ENCODE assay signal across 11 cellular contexts in the genomic region with DNA sequence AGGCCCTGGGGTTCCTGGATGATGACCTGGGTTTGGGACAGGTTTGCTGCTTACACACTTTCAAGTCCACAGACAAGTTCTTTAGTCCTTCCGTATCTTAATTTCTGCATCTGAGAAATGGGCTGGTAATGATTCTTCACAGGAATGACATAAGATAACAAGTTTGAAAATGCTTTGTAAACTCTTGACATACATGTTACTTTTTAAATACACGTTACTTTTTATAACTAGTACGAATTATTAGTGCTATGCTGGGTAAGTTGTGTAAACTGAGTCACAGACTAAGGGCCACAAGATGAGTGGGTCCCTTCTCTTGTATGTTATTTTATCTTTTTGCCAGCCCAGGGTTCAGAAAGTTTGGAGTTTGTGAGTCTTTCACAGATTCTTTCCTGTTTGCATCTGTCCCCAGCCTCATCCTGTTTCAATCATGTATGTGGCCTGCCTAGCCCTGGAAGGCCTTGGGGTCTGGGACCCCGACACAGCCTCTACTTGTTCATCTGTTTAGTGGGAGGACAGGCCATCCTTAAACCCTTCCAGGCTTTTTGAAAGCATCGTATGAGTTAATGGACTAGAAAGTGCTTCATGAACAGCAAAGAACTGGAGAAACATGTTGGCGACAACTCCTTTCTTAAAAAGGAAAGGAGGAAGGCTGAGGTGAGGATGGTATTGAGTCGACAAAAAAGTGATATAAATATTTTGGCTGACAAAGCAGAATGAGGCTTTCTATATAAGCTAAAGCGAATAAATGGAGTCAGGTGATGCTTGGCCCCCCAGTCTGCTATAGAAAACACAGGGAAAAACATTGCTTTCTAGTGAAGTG. TPM values are rescaled to one million over a fixed set of nuclear protein-coding genes. Genes with fewer than 3 reads are reported as not detected.
DNase-seq lines count a peak whose midpoint lies in the region; ATAC-seq, FAIRE-seq and TF ChIP-seq lines count a peak whose summit lies in the region.
"Had no signal": no experiment of that assay in that cellular context is flagged by ENCODE, and none has a peak within 500 bp of the region (broad histone marks: within the 10 kb centered on the region; RNA-seq: fewer than 3 reads in every experiment).

No MANE protein-coding gene starts in this region.

- peak overlapping the region; percentile 49; the same call in 1 of the 2 replicates for H3K9ac ChIP-seq in GM23248
- peak overlapping the region; percentile 8 for H3K9ac ChIP-seq in keratinocyte (ENCODE audit: control insufficient read depth, extremely low read depth, insufficient read depth, low read length)
- no peak overlapping the region for H3K9ac ChIP-seq in skeletal muscle satellite cell (ENCODE audit: low read depth, low read length)

- CTCF ChIA-PET in WTC11 (lab: Charles Lee): no interaction called here

- H3K27ac ChIP-seq in GM23248 (no peak overlapping the region), keratinocyte (ENCODE audit: control insufficient read depth, insufficient read depth, low read length) (peak overlapping the region; percentile 13)

- H3K4me3 Mint-ChIP-seq in WTC11 (no peak overlapping the region), endothelial cell (ENCODE audit: unreplicated experiment) (no peak overlapping the region)

- H3K9me1 ChIP-seq in keratinocyte (ENCODE audit: control insufficient read depth, extremely low read depth, insufficient read depth, low read length): no peaks in the 10 kb centered on the region

- dilution Hi-C loops in keratinocyte (cut with MboI; ENCODE audit: extremely low pct_ligation_motif_present, low sequenced_read_pairs): no loop called here

- H3K27me3 Mint-ChIP-seq in WTC11 (ENCODE audit: low read depth): no peaks in the 10 kb centered on the region
- H3K27me3 Mint-ChIP-seq in endothelial cell (ENCODE audit: unreplicated experiment): no peaks in the 10 kb centered on the region

- H4K20me1 ChIP-seq in GM23248 (ENCODE audit: insufficient read depth) (no peaks in the 10 kb centered on the region), keratinocyte (ENCODE audit: control insufficient read depth, extremely low read depth, insufficient read depth, low read length) (no peaks in the 10 kb centered on the region)

- TF ChIP-seq CTCF in WTC11 (IDR thresholded peaks at IDR 0.05) (no peak), keratinocyte (optimal IDR thresholded peaks at IDR 0.05 in 1 of 3, IDR thresholded peaks at IDR 0.05 in 1 of 3, conservative IDR thresholded peaks at IDR 0.05 in 1 of 3; ENCODE audit: extremely low read depth in 1 of 3, insufficient read depth in 2 of 3, low read length in 3 of 3) (no peak), endothelial cell (IDR thresholded peaks at IDR 0.05; ENCODE audit: unreplicated experiment) (no peak)

- H3K27ac Mint-ChIP-seq in WTC11: peak overlapping the region; percentile 73
- H3K27ac Mint-ChIP-seq in endothelial cell (ENCODE audit: unreplicated experiment): no peak overlapping the region

- no peaks in the 10 kb centered on the region for H3F3A ChIP-seq in GM23248 (ENCODE audit: insufficient read depth)

- H3K4me1 ChIP-seq in GM23248 (ENCODE audit: insufficient read depth) (peaks cover 13% of the 10 kb centered on the region), keratinocyte (ENCODE audit: control insufficient read depth, extremely low read depth, insufficient read depth, low read length) (peaks cover 12% of the 10 kb centered on the region), skeletal muscle satellite cell (ENCODE audit: control insufficient read depth, insufficient read depth, low read length) (peaks cover 6% of the 10 kb centered on the region)

- H3K4me1 Mint-ChIP-seq in WTC11 (peaks cover 61% of the 10 kb centered on the region), endothelial cell (ENCODE audit: unreplicated experiment) (peaks cover 9% of the 10 kb centered on the region)

- H3K36me3 Mint-ChIP-seq in WTC11 (peaks cover 12% of the 10 kb centered on the region), endothelial cell (ENCODE audit: low read depth, unreplicated experiment) (peaks cover 17% of the 10 kb centered on the region)

- H3K79me2 ChIP-seq in GM23248 (ENCODE audit: insufficient read depth) (peaks cover 96% of the 10 kb centered on the region), keratinocyte (ENCODE audit: control insufficient read depth, insufficient read depth, low read length) (peaks cover 21% of the 10 kb centered on the region)

- H3K36me3 ChIP-seq in GM23248 (ENCODE audit: low read depth) (0 out of 2 replicates have a peak, but pooled peaks cover 1% of the 10 kb centered on the region), keratinocyte (ENCODE audit: control insufficient read depth in 2 of 2, extremely low read depth in 1 of 2, insufficient read depth in 2 of 2, low read length in 2 of 2) (peaks cover 0 to 1% of the 10 kb centered on the region in 2 experiments), skeletal muscle satellite cell (ENCODE audit: insufficient read depth, low read length) (peaks cover under 1% of the 10 kb centered on the region)
- H3K36me3 ChIP-seq: MG63 had no signal

- WGBS in GM23248 (ENCODE audit: low coverage in 1 of 2, low lambda C conversion rate in 2 of 2, missing lambda C conversion rate in 2 of 2), 2 experiments: 87 to 91% methylated on average over 8 of the region's 8 CpGs

- H3K27me3 ChIP-seq in GM23248 (replicated peaks; ENCODE audit: insufficient read depth) (no peaks in the 10 kb centered on the region), keratinocyte (ENCODE audit: control insufficient read depth, extremely low read depth, insufficient read depth, low read length) (no peaks in the 10 kb centered on the region), skeletal muscle satellite cell (ENCODE audit: control insufficient read depth, insufficient read depth, low read length) (no peaks in the 10 kb centered on the region)
- H3K27me3 ChIP-seq: MG63 had no signal

- H3K9me3 Mint-ChIP-seq in WTC11 (peaks cover 11% of the 10 kb centered on the region), endothelial cell (ENCODE audit: unreplicated experiment) (no peaks in the 10 kb centered on the region)

- FAIRE-seq in keratinocyte (lab: Jason Lieb, UNC): no peak

- peak overlapping the region; percentile 83 for H3K4me2 ChIP-seq in GM23248 (ENCODE audit: unreplicated experiment)
- peak overlapping the region; percentile 81 for H3K4me2 ChIP-seq in keratinocyte (ENCODE audit: control insufficient read depth, extremely low read depth, insufficient read depth, low read depth, low read length)
- peak overlapping the region; percentile 65 for H3K4me2 ChIP-seq in skeletal muscle satellite cell (ENCODE audit: low read length)

- peak overlapping the region; percentile 60 for H3K4me3 ChIP-seq in GM23248
- H3K4me3 ChIP-seq in keratinocyte (ENCODE audit: control insufficient read depth in 2 of 3, extremely low read depth in 1 of 3, insufficient read depth in 2 of 3, low read depth in 1 of 3, low read length in 3 of 3): no peak overlapping the region
- no peak overlapping the region for H3K4me3 ChIP-seq in skeletal muscle satellite cell (ENCODE audit: low read length)
- H3K4me3 ChIP-seq: MG63 had no signal

- DNase-seq in GM23248 (no peak), WTC11 (ENCODE audit: low spot score) (no peak), keratinocyte (ENCODE audit: low read depth, low spot score) (no peak), endothelial cell (ENCODE audit: low spot score) (no peak), NOMO-1 (lab: John Stamatoyannopoulos, UW; ENCODE audit: unreplicated experiment in 2 of 2) (no peak), anterior cingulate cortex (lab: John Stamatoyannopoulos, UW) (no peak)
- DNase-seq: activated gamma-delta T cell, glutamatergic neuron, NCI-H2227 treated with DMSO at 0.1 percent for 48 hours had no signal

- H2AFZ ChIP-seq in GM23248: no peak overlapping the region
- no peak overlapping the region for H2AFZ ChIP-seq in keratinocyte (ENCODE audit: control insufficient read depth, low read length)

- H3K9me3 ChIP-seq in GM23248 (ENCODE audit: low read depth) (no peaks in the 10 kb centered on the region), keratinocyte (ENCODE audit: control insufficient read depth, low read depth, low read length) (peaks cover under 1% of the 10 kb centered on the region), skeletal muscle satellite cell (replicated peaks; ENCODE audit: low read length) (no peaks in the 10 kb centered on the region)

- POLR2A ChIA-PET in WTC11 (lab: Charles Lee): no interaction called here

- in situ Hi-C loops in GM23248 (cut with MboI): no loop called here

- H3K9me2 ChIP-seq in GM23248 (ENCODE audit: insufficient read depth): no peaks in the 10 kb centered on the region

- ATAC-seq in WTC11: no peak

TF ChIP-seq in WTC11, 78 proteins besides CTCF, POLR2A, EP300 and RAD21 (continues in another document):
- TF ChIP-seq KAT7 (CRISPR knock-in tag; IDR thresholded peaks at IDR 0.05; ENCODE audit: borderline replicate concordance): no peak
- TF ChIP-seq CBFB (CRISPR knock-in tag; IDR thresholded peaks at IDR 0.05; ENCODE audit: low read depth): no peak
- TF ChIP-seq ZNF232 (CRISPR knock-in tag; IDR thresholded peaks at IDR 0.05): no peak
- TF ChIP-seq, protein P1, sequence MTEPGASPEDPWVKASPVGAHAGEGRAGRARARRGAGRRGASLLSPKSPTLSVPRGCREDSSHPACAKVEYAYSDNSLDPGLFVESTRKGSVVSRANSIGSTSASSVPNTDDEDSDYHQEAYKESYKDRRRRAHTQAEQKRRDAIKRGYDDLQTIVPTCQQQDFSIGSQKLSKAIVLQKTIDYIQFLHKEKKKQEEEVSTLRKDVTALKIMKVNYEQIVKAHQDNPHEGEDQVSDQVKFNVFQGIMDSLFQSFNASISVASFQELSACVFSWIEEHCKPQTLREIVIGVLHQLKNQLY (CRISPR knock-in tag; IDR thresholded peaks at IDR 0.05): no peak
- TF ChIP-seq SOX15 (CRISPR knock-in tag; IDR thresholded peaks at IDR 0.05): no peak
- no peak for TF ChIP-seq ATF1 (CRISPR knock-in tag; IDR thresholded peaks at IDR 0.05)

RNA-seq across cellular contexts. Expression of gene ZNF618, which starts 9.3 kb away (rescaled TPM):
- total RNA-seq in GM23248 (2014; rRNA removed; shearing (Covaris generic)): 2.3 and 3.9 TPM in 2 replicates
- polyA plus RNA-seq in GM23248 (2016; fragmentation: Nextera tagmentation; extraction: Ambion mirVana) (5.1 and 5.7 TPM in 2 replicates), keratinocyte (2.0 to 4.6 TPM (median 2.5 TPM) in 3 replicates)
- total RNA-seq in WTC11 (2021) (21.5 to 23.9 TPM (median 22.0 TPM) in 3 replicates), endothelial cell (ENCODE audit: unreplicated experiment) (35.0 TPM)
- polyA plus RNA-seq in keratinocyte (2011; ENCODE audit: low read depth): 0.26 TPM
- 2.6 and 3.5 TPM in 2 replicates for polyA plus RNA-seq in keratinocyte (2011; cell fraction: cytosol; rRNA removed)
- 8.9 and 9.9 TPM in 2 replicates for polyA plus RNA-seq in keratinocyte (2011; cell fraction: nucleus; rRNA removed)
- polyA plus RNA-seq in keratinocyte (2012; ENCODE audit: low replicate concordance): 0.27 and 6.8 TPM in 2 replicates
- polyA minus RNA-seq in keratinocyte: 3.9 to 12.1 TPM (median 6.8 TPM) in 3 replicates
- 3.1 TPM for polyA minus RNA-seq in keratinocyte (2011; cell fraction: cytosol; rRNA and poly(A)+ RNA removed)
- 8.0 and 11.7 TPM in 2 replicates for polyA minus RNA-seq in keratinocyte (2011; cell fraction: nucleus; rRNA and poly(A)+ RNA removed)
- 3.5 and 4.6 TPM in 2 replicates for total RNA-seq in skeletal muscle satellite cell (2012; rRNA removed)
